In the genomic region with DNA sequence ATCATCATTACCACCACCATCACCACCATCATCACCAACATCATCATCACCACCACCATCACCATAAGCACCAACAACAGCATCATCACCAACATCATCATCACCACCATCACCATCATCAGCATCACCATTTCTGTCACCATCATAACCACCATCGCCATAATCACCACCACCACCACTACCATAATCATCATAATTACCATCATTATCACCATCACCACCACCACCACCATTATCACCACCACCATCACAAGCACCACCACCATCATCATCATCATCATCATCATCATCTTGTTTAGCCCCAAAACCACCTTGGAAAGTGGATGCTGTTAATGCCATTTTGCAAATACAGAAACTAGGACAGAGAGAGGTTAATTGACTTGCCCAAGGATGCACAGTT, we compare ENCODE assay signal across 36 cellular contexts.
"Had no signal": no experiment of that assay in that cellular context is flagged by ENCODE, and none has a peak within 500 bp of the region (broad histone marks: within the 10 kb centered on the region; RNA-seq: fewer than 3 reads in every experiment).

No MANE protein-coding gene starts in this region.

- H3K36me3 ChIP-seq: MG63 had no signal

- DNase-seq: MG63, MM.1S, MV-4-11, NCI-H1048, NCI-H1092, NCI-H1092 treated with DMSO at 0.1 percent for 48 hours, NCI-H1105, NCI-H1105 treated with DMSO at 0.1 percent for 48 hours, NCI-H1417, NCI-H1417 treated with DMSO at 0.1 percent for 48 hours, NCI-H1436, NCI-H1436 treated with DMSO at 0.1 percent for 48 hours, NCI-H146, NCI-H1694, NCI-H1694 treated with DMSO at 0.1 percent for 48 hours, NCI-H187, NCI-H187 treated with DMSO at 0.1 percent for 48 hours, NCI-H1930, NCI-H2029, NCI-H2029 treated with DMSO at 0.1 percent for 48 hours, NCI-H2081, NCI-H2081 treated with DMSO at 0.1 percent for 48 hours, NCI-H2107, NCI-H2171, NCI-H2171 treated with DMSO at 0.1 percent for 48 hours, NCI-H2227 treated with DMSO at 0.1 percent for 48 hours, NCI-H226, NCI-H345, NCI-H446, NCI-H446 treated with DMSO at 0.1 percent for 48 hours, NCI-H510A, NCI-H510A treated with DMSO at 0.1 percent for 48 hours, NCI-H524, NCI-H524 treated with DMSO at 0.1 percent for 48 hours, NCI-H526, NCI-H526 treated with DMSO at 0.1 percent for 48 hours had no signal

- H3K27me3 ChIP-seq: MG63 had no signal

- H3K4me3 ChIP-seq: MG63 had no signal

- H3K9me3 ChIP-seq: MG63 had no signal
